Comparison of ENCODE assay signal across 9 cellular contexts in the genomic region with DNA sequence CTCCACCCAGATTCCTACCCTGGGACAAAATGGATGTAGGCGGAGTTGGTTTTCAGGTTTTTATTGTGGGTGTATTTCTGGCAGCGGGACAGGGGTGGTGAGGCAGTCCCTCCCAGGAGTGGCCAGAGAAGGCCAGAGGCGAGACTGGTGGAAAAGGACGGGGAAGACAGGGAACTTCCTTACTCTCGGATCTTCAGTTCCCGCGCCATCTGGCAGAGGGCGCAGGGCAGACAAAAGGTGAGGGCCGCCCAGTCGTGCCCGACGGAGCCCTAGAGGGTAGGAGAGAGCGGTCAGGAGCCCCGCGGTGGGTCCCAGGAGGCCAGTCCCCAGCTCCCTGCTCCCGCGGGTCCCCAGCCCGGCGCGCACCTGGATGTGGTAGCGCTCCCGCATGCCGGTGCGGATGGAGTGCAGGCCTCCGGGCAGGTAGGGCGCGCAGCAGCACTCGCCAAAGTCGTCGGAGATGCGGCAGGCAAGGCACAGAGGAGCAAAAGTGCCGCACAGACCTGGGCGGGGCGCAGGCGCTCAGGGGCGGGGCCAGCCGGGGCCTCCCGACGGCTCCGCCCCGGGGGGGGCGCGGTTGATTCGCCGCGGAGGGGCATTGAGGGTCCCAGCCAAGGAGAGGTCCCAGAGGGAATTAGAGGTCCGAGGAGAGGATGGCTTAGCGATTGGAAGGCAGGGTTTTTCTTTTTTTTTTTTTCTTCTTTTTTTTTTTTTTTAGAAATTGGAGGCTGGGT. TPM values are rescaled to one million over a fixed set of nuclear protein-coding genes. Genes with fewer than 3 reads are reported as not detected.
DNase-seq lines count a peak whose midpoint lies in the region; ATAC-seq and TF ChIP-seq lines count a peak whose summit lies in the region.
"Had no signal": no experiment of that assay in that cellular context is flagged by ENCODE, and none has a peak within 500 bp of the region (broad histone marks: within the 10 kb centered on the region; RNA-seq: fewer than 3 reads in every experiment).

No MANE protein-coding gene starts in this region.

- DNase-seq in COLO829 (ENCODE audit: low spot score) (peak; percentile 58), HPDE6-E6E7 (ENCODE audit: extremely low spot score) (peak; percentile 81), NOMO-1 (lab: John Stamatoyannopoulos, UW; ENCODE audit: unreplicated experiment in 2 of 2) (peak; percentile 65 to 76), epithelial cell of proximal tubule (ENCODE audit: low read depth) (no peak), myocyte (ENCODE audit: low read depth) (peak; percentile 59)
- DNase-seq in activated CD8-positive, alpha-beta memory T cell treated with anti-CD3 and anti-CD28 coated beads, Interleukin-2, amount 10 ng/mL, durations not matched to agents 7 days and 5 days: peak; percentile 73

- no peaks in the 10 kb centered on the region for H3K9me3 Mint-ChIP-seq in activated CD8-positive, alpha-beta memory T cell treated with anti-CD3 and anti-CD28 coated beads, Interleukin-2, amount 10 ng/mL, durations not matched to agents 7 days and 5 days (ENCODE audit: low read depth)
- no peaks in the 10 kb centered on the region for H3K9me3 Mint-ChIP-seq in stimulated activated memory B cell treated with anti-CD40 and anti-IgM and Interleukin-4, amounts not matched to agents 10 μg/mL and 1 μg/mL and 100 μg/mL, for 72 hours

- H3K27ac Mint-ChIP-seq in activated CD8-positive, alpha-beta memory T cell treated with anti-CD3 and anti-CD28 coated beads, Interleukin-2, amount 10 ng/mL, durations not matched to agents 7 days and 5 days: no peak overlapping the region
- H3K27ac Mint-ChIP-seq in stimulated activated memory B cell treated with anti-CD40 and anti-IgM and Interleukin-4, amounts not matched to agents 10 μg/mL and 1 μg/mL and 100 μg/mL, for 72 hours: peak overlapping the region; percentile 33

- peak overlapping the region; percentile 48 for H3K4me3 ChIP-seq in epithelial cell of proximal tubule (ENCODE audit: low read depth, low read length)

- ATAC-seq in activated CD8-positive, alpha-beta memory T cell treated with anti-CD3 and anti-CD28 coated beads, Interleukin-2, amount 10 ng/mL, durations not matched to agents 7 days and 5 days: peak; percentile 96
- peak; percentile 90 for ATAC-seq in stimulated activated memory B cell treated with anti-CD40 and anti-IgM and Interleukin-4, amounts not matched to agents 10 μg/mL and 1 μg/mL and 100 μg/mL, for 72 hours
- ATAC-seq in HG03095 (IDR thresholded peaks at IDR 0.05; ENCODE audit: unreplicated experiment): no peak

- H3K36me3 Mint-ChIP-seq in activated CD8-positive, alpha-beta memory T cell treated with anti-CD3 and anti-CD28 coated beads, Interleukin-2, amount 10 ng/mL, durations not matched to agents 7 days and 5 days: no peaks in the 10 kb centered on the region
- no peaks in the 10 kb centered on the region for H3K36me3 Mint-ChIP-seq in stimulated activated memory B cell treated with anti-CD40 and anti-IgM and Interleukin-4, amounts not matched to agents 10 μg/mL and 1 μg/mL and 100 μg/mL, for 72 hours

- H3K27me3 Mint-ChIP-seq in activated CD8-positive, alpha-beta memory T cell treated with anti-CD3 and anti-CD28 coated beads, Interleukin-2, amount 10 ng/mL, durations not matched to agents 7 days and 5 days: peaks cover 46% of the 10 kb centered on the region
- peaks cover 33% of the 10 kb centered on the region for H3K27me3 Mint-ChIP-seq in stimulated activated memory B cell treated with anti-CD40 and anti-IgM and Interleukin-4, amounts not matched to agents 10 μg/mL and 1 μg/mL and 100 μg/mL, for 72 hours

- H3K4me1 Mint-ChIP-seq in activated CD8-positive, alpha-beta memory T cell treated with anti-CD3 and anti-CD28 coated beads, Interleukin-2, amount 10 ng/mL, durations not matched to agents 7 days and 5 days: peaks cover 5% of the 10 kb centered on the region
- H3K4me1 Mint-ChIP-seq in stimulated activated memory B cell treated with anti-CD40 and anti-IgM and Interleukin-4, amounts not matched to agents 10 μg/mL and 1 μg/mL and 100 μg/mL, for 72 hours: peaks cover 8% of the 10 kb centered on the region

- CTCF ChIA-PET in activated CD8-positive, alpha-beta memory T cell treated with anti-CD3 and anti-CD28 coated beads, Interleukin-2, amount 10 ng/mL, durations not matched to agents 7 days and 5 days (lab: Charles Lee): interaction anchor here (0.6 to 2.4 kb wide), 4 partner anchors 10 to 189 kb away, joined by 3 to 9 read pairs (median 4); no protein-coding TSS in a partner anchor

- peak; percentile 60 for TF ChIP-seq CTCF in epithelial cell of proximal tubule (conservative IDR thresholded peaks at IDR 0.05; ENCODE audit: low read depth, low read length)

- H3K4me3 Mint-ChIP-seq in activated CD8-positive, alpha-beta memory T cell treated with anti-CD3 and anti-CD28 coated beads, Interleukin-2, amount 10 ng/mL, durations not matched to agents 7 days and 5 days: peak overlapping the region; percentile 30
- H3K4me3 Mint-ChIP-seq in stimulated activated memory B cell treated with anti-CD40 and anti-IgM and Interleukin-4, amounts not matched to agents 10 μg/mL and 1 μg/mL and 100 μg/mL, for 72 hours: peak overlapping the region; percentile 71

RNA-seq across cellular contexts. Expression of gene CNFN, which starts 3.0 kb away (rescaled TPM):
- not detected for total RNA-seq in activated CD8-positive, alpha-beta memory T cell treated with anti-CD3 and anti-CD28 coated beads, Interleukin-2, amount 10 ng/mL, durations not matched to agents 7 days and 5 days
- total RNA-seq in epithelial cell of proximal tubule: 5.0 and 5.7 TPM in 2 replicates
- total RNA-seq in myocyte: not detected in 2 replicates
- polyA plus RNA-seq in myocyte (2012): 0.76 TPM

RNA-seq across cellular contexts. Expression of gene LIPE, which starts 40.0 kb away (rescaled TPM):
- 10 to 100 TPM; 41.5 to 44.6 TPM for total RNA-seq in activated CD8-positive, alpha-beta memory T cell treated with anti-CD3 and anti-CD28 coated beads, Interleukin-2, amount 10 ng/mL, durations not matched to agents 7 days and 5 days
- total RNA-seq in epithelial cell of proximal tubule (3.7 and 11.4 TPM in 2 replicates), myocyte (1.5 and 3.7 TPM in 2 replicates)
- polyA plus RNA-seq in myocyte (2012): 1.8 TPM

RNA-seq across cellular contexts. Expression of gene CXCL17, which starts 55.6 kb away (rescaled TPM):
- total RNA-seq in activated CD8-positive, alpha-beta memory T cell treated with anti-CD3 and anti-CD28 coated beads, Interleukin-2, amount 10 ng/mL, durations not matched to agents 7 days and 5 days: not detected
- total RNA-seq in epithelial cell of proximal tubule: not detected in 2 replicates
- not detected in 2 replicates for total RNA-seq in myocyte
- polyA plus RNA-seq in myocyte (2012): not detected
- total RNA-seq: T-helper 2 cell treated with Interferon-gamma antibody and Interleukin-4, amounts not matched to agents 100 ng/mL and 5 ng/mL, for 36 hours had no signal
